ENCODE assay signal across 10 cellular contexts in the genomic region with DNA sequence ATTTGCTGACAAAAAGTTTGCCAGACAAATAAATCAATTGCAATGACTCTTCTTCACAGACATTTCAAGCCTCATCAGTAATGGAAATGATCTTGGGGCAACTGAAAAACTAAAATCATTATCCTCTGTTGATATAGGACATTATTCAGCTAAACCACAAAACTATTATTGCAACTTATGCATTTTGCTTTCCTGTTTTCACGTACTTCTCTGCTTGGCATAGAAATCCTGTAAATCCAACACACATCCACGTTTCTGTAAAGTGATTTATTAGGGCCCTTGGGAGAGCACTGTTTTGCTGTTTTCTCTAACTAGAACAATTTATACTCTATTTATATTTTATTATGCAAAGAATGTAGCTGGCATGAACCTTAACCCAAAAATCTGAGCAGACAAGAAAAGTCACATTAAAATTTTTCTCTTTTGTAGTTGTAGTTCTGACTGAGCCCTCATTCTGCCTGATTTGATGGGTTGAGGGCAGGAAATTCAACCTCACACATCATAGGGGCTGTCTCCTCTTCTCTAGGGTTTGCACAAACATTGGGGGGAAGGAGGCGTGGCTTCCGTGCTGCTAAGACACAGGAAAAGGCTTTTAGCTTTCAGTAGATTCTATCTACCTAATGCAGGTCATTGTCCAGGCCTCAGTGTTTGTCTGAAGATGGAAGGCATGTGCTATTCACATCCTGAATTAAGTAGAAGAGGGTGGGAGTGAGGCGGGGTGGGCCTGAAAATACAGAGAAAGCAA. TPM values are rescaled to one million over a fixed set of nuclear protein-coding genes. Genes with fewer than 3 reads are reported as not detected.
DNase-seq lines count a peak whose midpoint lies in the region; FAIRE-seq lines count a peak whose summit lies in the region.
"Had no signal": no experiment of that assay in that cellular context is flagged by ENCODE, and none has a peak within 500 bp of the region (broad histone marks: within the 10 kb centered on the region; RNA-seq: fewer than 3 reads in every experiment).

No MANE protein-coding gene starts in this region.

- peak; percentile 66 to 76 (median 75) for DNase-seq in CD4-positive, alpha-beta memory T cell
- peak; percentile 44 for DNase-seq in T-helper 9 cell
- DNase-seq in activated naive CD8-positive, alpha-beta T cell treated with anti-CD3 and anti-CD28 coated beads for 36 hours = peak; percentile 70
- DNase-seq in stimulated activated CD4-positive, alpha-beta T cell treated with anti-CD3 and anti-CD28 coated beads, Interleukin-12 subunit alpha, Interleukin-12 subunit beta, amount 100 ng/mL, for 48 hours (ENCODE audit: low read depth in 2 of 3, low spot score in 1 of 3) = peak in 2 of 3 donors; percentile 18 to 20
- DNase-seq in occipital lobe (lab: John Stamatoyannopoulos, UW) = no peak
- DNase-seq in frontal cortex (ENCODE audit: low spot score in 2 of 2) = no peak
- no peak for DNase-seq in glomerular visceral epithelial cell (ENCODE audit: extremely low spot score)
- DNase-seq in NCI-H1930 (lab: John Stamatoyannopoulos, UW) = no peak
- DNase-seq: COR-L47 had no signal

- no peaks in the 10 kb centered on the region for H3K9me3 Mint-ChIP-seq in CD4-positive, alpha-beta memory T cell
- H3K9me3 Mint-ChIP-seq in activated naive CD8-positive, alpha-beta T cell treated with anti-CD3 and anti-CD28 coated beads for 36 hours = peaks cover 3% of the 10 kb centered on the region

- H3K9me3 ChIP-seq in CD4-positive, alpha-beta memory T cell (ENCODE audit: control insufficient read depth in 1 of 2, low read length in 2 of 2) = no peaks in the 10 kb centered on the region

- no peak for FAIRE-seq in frontal cortex (lab: Jason Lieb, UNC)

- intact Hi-C loops in CD4-positive, alpha-beta memory T cell (cut with micrococcal nuclease) = loop anchor here (1.0 kb wide), 2 partner anchors 11 to 65 kb away; a partner anchor contains a TSS

- peak overlapping the region; percentile 60 to 89 (median 73) for H3K4me3 Mint-ChIP-seq in CD4-positive, alpha-beta memory T cell
- H3K4me3 Mint-ChIP-seq in activated naive CD8-positive, alpha-beta T cell treated with anti-CD3 and anti-CD28 coated beads for 36 hours = peak overlapping the region; percentile 49

- no peaks in the 10 kb centered on the region for H3K27me3 ChIP-seq in CD4-positive, alpha-beta memory T cell (ENCODE audit: insufficient read depth, low read length)

- no peaks in the 10 kb centered on the region for H3K36me3 ChIP-seq in CD4-positive, alpha-beta memory T cell (ENCODE audit: insufficient read depth, low read length)

- H3K27me3 Mint-ChIP-seq in CD4-positive, alpha-beta memory T cell = no peaks in the 10 kb centered on the region
- H3K27me3 Mint-ChIP-seq in activated naive CD8-positive, alpha-beta T cell treated with anti-CD3 and anti-CD28 coated beads for 36 hours = no peaks in the 10 kb centered on the region

- CTCF ChIA-PET in CD4-positive, alpha-beta memory T cell (lab: Charles Lee; ENCODE audit: partially characterized antibody) = interaction anchor here (1.2 to 1.9 kb wide), 2 partner anchors 17 to 317 kb away, joined by 3 to 5 read pairs; no protein-coding TSS in a partner anchor

- H3K4me3 ChIP-seq in CD4-positive, alpha-beta memory T cell (ENCODE audit: low read length in 2 of 2) = no peak overlapping the region
- H3K4me3 ChIP-seq: coronary artery had no signal

- POLR2A ChIA-PET in CD4-positive, alpha-beta memory T cell (lab: Charles Lee; ENCODE audit: partially characterized antibody) = interaction anchor here (0.8 to 2.8 kb wide), 12 partner anchors 10 to 343 kb away, joined by 3 to 17 read pairs (median 4); a partner anchor contains a TSS

- peak overlapping the region; percentile 24 for H3K27ac ChIP-seq in CD4-positive, alpha-beta memory T cell (ENCODE audit: low read depth, low read length)
- H3K27ac ChIP-seq: coronary artery had no signal

- peak overlapping the region; percentile 80 to 94 (median 92) for H3K27ac Mint-ChIP-seq in CD4-positive, alpha-beta memory T cell
- H3K27ac Mint-ChIP-seq in activated naive CD8-positive, alpha-beta T cell treated with anti-CD3 and anti-CD28 coated beads for 36 hours = peak overlapping the region; percentile 82

- H3K4me1 ChIP-seq in CD4-positive, alpha-beta memory T cell (ENCODE audit: insufficient read depth, low read length) = peaks cover 55% of the 10 kb centered on the region

- H3K36me3 Mint-ChIP-seq in CD4-positive, alpha-beta memory T cell = no peaks in the 10 kb centered on the region
- H3K36me3 Mint-ChIP-seq in activated naive CD8-positive, alpha-beta T cell treated with anti-CD3 and anti-CD28 coated beads for 36 hours = peaks cover 5% of the 10 kb centered on the region

- H3K4me1 Mint-ChIP-seq in CD4-positive, alpha-beta memory T cell = peaks cover 32 to 59% (median 45%) of the 10 kb centered on the region in 4 donors
- peaks cover 59% of the 10 kb centered on the region for H3K4me1 Mint-ChIP-seq in activated naive CD8-positive, alpha-beta T cell treated with anti-CD3 and anti-CD28 coated beads for 36 hours

RNA-seq across cellular contexts. Expression of a gene that starts 11.5 kb away (rescaled TPM):
- total RNA-seq in CD4-positive, alpha-beta memory T cell = 10 to 100 TPM; 68.9 to 70.7 TPM
- polyA plus RNA-seq in CD4-positive, alpha-beta memory T cell = 10 to 100 TPM; 25.9 to 39.8 TPM
- total RNA-seq in activated naive CD8-positive, alpha-beta T cell treated with anti-CD3 and anti-CD28 coated beads for 36 hours = 100 to 1,000 TPM; 156 to 158 TPM
- total RNA-seq in occipital lobe (72.1 TPM), frontal cortex (59.9 TPM)

Comparison
In these comparisons a context has a peak if more than half of its experiments do, and no peak if none do; other contexts are left out.
1. DNase-seq: peak in CD4-positive, alpha-beta memory T cell (5 of 5), T-helper 9 cell (single experiment), activated naive CD8-positive, alpha-beta T cell treated with anti-CD3 and anti-CD28 coated beads for 36 hours (single experiment) and stimulated activated CD4-positive, alpha-beta T cell treated with anti-CD3 and anti-CD28 coated beads, Interleukin-12 subunit alpha, Interleukin-12 subunit beta, amount 100 ng/mL, for 48 hours (2 of 3); none in occipital lobe (single experiment), frontal cortex (0 of 2), glomerular visceral epithelial cell (single experiment) and NCI-H1930 (0 of 2).